In genomic region chr16:22782299-22782698, GRCh38 we compare ENCODE assay signal across 1 cellular context.
TF ChIP-seq lines count a peak whose summit lies in the region.

No MANE protein-coding gene starts in this region.

TF ChIP-seq in H1, 55 proteins besides CTCF, POLR2A, EP300 and RAD21:
- TF ChIP-seq MAX (IDR thresholded peaks at IDR 0.05) (no peak), SRF (IDR thresholded peaks at IDR 0.05; ENCODE audit: low read depth, low read length) (no peak), ATF3 (IDR thresholded peaks at IDR 0.05; ENCODE audit: insufficient read depth, low read depth, low read length) (no peak), ZNF274 (IDR thresholded peaks at IDR 0.05; ENCODE audit: borderline replicate concordance, extremely low read depth, low read length) (no peak), HDAC2 (IDR thresholded peaks at IDR 0.05; ENCODE audit: borderline replicate concordance in 1 of 2, low read depth in 2 of 2, low read length in 2 of 2) (no peak)
